ENCODE assay signal across 9 cellular contexts in the genomic region with DNA sequence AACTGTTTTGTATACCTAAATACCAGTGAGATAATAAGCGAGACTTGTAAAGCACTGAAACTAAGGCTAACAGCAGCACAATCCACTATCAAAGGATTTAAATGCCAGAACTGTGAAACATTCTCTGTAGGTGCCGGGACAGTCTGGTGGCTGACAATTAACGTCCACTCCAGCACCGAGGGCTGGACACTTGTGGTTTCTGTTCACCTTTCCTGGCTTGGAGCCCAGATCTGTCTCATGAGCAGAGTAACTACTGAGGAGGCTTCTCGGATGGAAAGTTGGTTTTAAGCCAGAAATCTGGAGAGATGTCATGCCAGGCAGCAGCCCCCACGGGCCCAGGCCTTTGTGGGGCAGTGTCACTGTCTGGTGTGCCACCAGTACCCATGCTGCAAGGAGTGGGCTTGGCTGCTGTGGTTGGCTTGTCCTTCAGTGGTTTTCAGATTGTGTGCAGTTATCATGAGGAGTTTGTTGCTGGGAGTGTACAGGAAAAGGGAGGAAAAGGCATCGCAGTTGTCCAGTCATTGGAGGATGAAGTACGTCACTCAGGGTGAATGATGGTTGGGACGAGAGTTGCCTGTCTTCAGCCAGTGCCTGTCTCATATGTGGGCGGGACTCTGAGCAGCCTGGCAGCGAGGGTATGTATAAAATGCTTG.
DNase-seq lines count a peak whose midpoint lies in the region; ATAC-seq and TF ChIP-seq lines count a peak whose summit lies in the region.
"Had no signal": no experiment of that assay in that cellular context is flagged by ENCODE, and none has a peak within 500 bp of the region (broad histone marks: within the 10 kb centered on the region; RNA-seq: fewer than 3 reads in every experiment).

No MANE protein-coding gene starts in this region.

- peak; percentile 81 for DNase-seq in HK-2 (ENCODE audit: unreplicated experiment)
- peak; percentile 93 for DNase-seq in RPMI8226
- DNase-seq in foreskin fibroblast = peak; percentile 35 to 54
- peak; percentile 33 for DNase-seq in skeletal muscle cell (ENCODE audit: low read depth)
- no peak for DNase-seq in NCI-H146 (lab: John Stamatoyannopoulos, UW)
- DNase-seq: occipital lobe had no signal

- TF ChIP-seq POLR2A in GM18505 (IDR thresholded peaks at IDR 0.05; ENCODE audit: borderline replicate concordance, extremely low read depth, insufficient read depth, insufficient read length) = no peak

- no peak for ATAC-seq in GM21526 (IDR thresholded peaks at IDR 0.05; ENCODE audit: low FRiP score, unreplicated experiment)
- no peak for ATAC-seq in GM18505 (IDR thresholded peaks at IDR 0.05; ENCODE audit: unreplicated experiment)
- ATAC-seq in GM19397 (IDR thresholded peaks at IDR 0.05; ENCODE audit: unreplicated experiment) = no peak

- no peak for TF ChIP-seq CTCF in foreskin fibroblast (IDR thresholded peaks at IDR 0.05; ENCODE audit: low read depth, low read length)

- H3K4me3 ChIP-seq in foreskin fibroblast (ENCODE audit: low read depth in 1 of 2, low read length in 2 of 2) (no peak overlapping the region), skeletal muscle cell (ENCODE audit: low read depth, low read length) (no peak overlapping the region)
